Comparison of ENCODE assay signal across 1 cellular context in genomic region chr17:77394540-77395295, GRCh38.
TF ChIP-seq lines count a peak whose summit lies in the region.

No MANE protein-coding gene starts in this region.

TF ChIP-seq in HepG2, 621 proteins besides CTCF, POLR2A, EP300 and RAD21 (continued from another document and continues in another):
- TF ChIP-seq HDAC6 (IDR thresholded peaks at IDR 0.05; ENCODE audit: low read depth, low read length) (no peak), MED13 (CRISPR knock-in tag; IDR thresholded peaks at IDR 0.05) (no peak), ZNF546 (CRISPR knock-in tag; conservative IDR thresholded peaks at IDR 0.05) (no peak), ZNF660 (CRISPR knock-in tag; IDR thresholded peaks at IDR 0.05; ENCODE audit: borderline replicate concordance, low read depth) (no peak), ARID3A (IDR thresholded peaks at IDR 0.05; ENCODE audit: low read depth, low read length) (peak; percentile 70), TBP (CRISPR knock-in tag; IDR thresholded peaks at IDR 0.05) (no peak), MYC (CRISPR knock-in tag; IDR thresholded peaks at IDR 0.05; ENCODE audit: borderline replicate concordance) (peak; percentile 73; the same call in 1 of the 2 replicates), BHLHE40 (IDR thresholded peaks at IDR 0.05; ENCODE audit: low read length) (peak; percentile 19; the same call in 1 of the 2 replicates), JUN (CRISPR knock-in tag; IDR thresholded peaks at IDR 0.05) (no peak; the same call in 1 of the 2 replicates), FOXM1 (CRISPR knock-in tag; IDR thresholded peaks at IDR 0.05) (no peak), ZFYVE20 (CRISPR knock-in tag; IDR thresholded peaks at IDR 0.05; ENCODE audit: borderline replicate concordance, low read depth) (no peak), DZIP1 (CRISPR knock-in tag; IDR thresholded peaks at IDR 0.05) (no peak), ZXDC (CRISPR knock-in tag; IDR thresholded peaks at IDR 0.05) (no peak), SOX6 (IDR thresholded peaks at IDR 0.05) (no peak), SOX6 (CRISPR knock-in tag; IDR thresholded peaks at IDR 0.05) (peak; percentile 91), ZNF558 (CRISPR knock-in tag; IDR thresholded peaks at IDR 0.05; ENCODE audit: borderline replicate concordance) (no peak), ZNF83 (CRISPR knock-in tag; IDR thresholded peaks at IDR 0.05; ENCODE audit: borderline replicate concordance) (0 out of 2 replicates have a peak, but pooled peaks have one; percentile 0), HES4 (CRISPR knock-in tag; IDR thresholded peaks at IDR 0.05; ENCODE audit: borderline replicate concordance) (no peak), ZNF879 (CRISPR knock-in tag; IDR thresholded peaks at IDR 0.05) (0 out of 2 replicates have a peak, but pooled peaks have one; percentile 49), DNMT1 (CRISPR knock-in tag; IDR thresholded peaks at IDR 0.05) (no peak), GFI1 (CRISPR knock-in tag; IDR thresholded peaks at IDR 0.05; ENCODE audit: borderline replicate concordance) (no peak; the same call in 1 of the 2 replicates), ZNF598 (CRISPR knock-in tag; IDR thresholded peaks at IDR 0.05; ENCODE audit: borderline replicate concordance) (no peak), GATAD1 (CRISPR knock-in tag; IDR thresholded peaks at IDR 0.05) (no peak; the same call in 1 of the 2 replicates), PCBP2 (optimal IDR thresholded peaks at IDR 0.05; ENCODE audit: low read depth, low read length, poor library complexity, severe bottlenecking) (no peak), ZNF264 (CRISPR knock-in tag; IDR thresholded peaks at IDR 0.05) (no peak), SMARCE1 (IDR thresholded peaks at IDR 0.05; ENCODE audit: borderline replicate concordance) (no peak), ZNF781 (CRISPR knock-in tag; IDR thresholded peaks at IDR 0.05; ENCODE audit: borderline replicate concordance, not compliant biosample characterization) (peak; percentile 61), ZNF142 (CRISPR knock-in tag; IDR thresholded peaks at IDR 0.05) (no peak), ZKSCAN8 (CRISPR knock-in tag; IDR thresholded peaks at IDR 0.05; ENCODE audit: borderline replicate concordance) (peak; percentile 88; the same call in 1 of the 2 replicates), ZNF737 (CRISPR knock-in tag; IDR thresholded peaks at IDR 0.05; ENCODE audit: borderline replicate concordance) (no peak), ZNF121 (CRISPR knock-in tag; IDR thresholded peaks at IDR 0.05) (no peak), RARG (CRISPR knock-in tag; IDR thresholded peaks at IDR 0.05; ENCODE audit: low read depth) (no peak), ZNF710 (CRISPR knock-in tag; IDR thresholded peaks at IDR 0.05; ENCODE audit: borderline replicate concordance) (peak; percentile 45; the same call in 1 of the 2 replicates), ZGPAT (CRISPR knock-in tag; IDR thresholded peaks at IDR 0.05) (peak; percentile 89), EHMT2 (IDR thresholded peaks at IDR 0.05; ENCODE audit: borderline replicate concordance, low read depth, low read length) (no peak), ZNF276 (CRISPR knock-in tag; IDR thresholded peaks at IDR 0.05; ENCODE audit: low read depth) (peak; percentile 35; the same call in 1 of the 2 replicates), ZBTB43 (CRISPR knock-in tag; conservative IDR thresholded peaks at IDR 0.05) (no peak), ZSCAN12 (CRISPR knock-in tag; IDR thresholded peaks at IDR 0.05) (no peak)
